In the genomic region with DNA sequence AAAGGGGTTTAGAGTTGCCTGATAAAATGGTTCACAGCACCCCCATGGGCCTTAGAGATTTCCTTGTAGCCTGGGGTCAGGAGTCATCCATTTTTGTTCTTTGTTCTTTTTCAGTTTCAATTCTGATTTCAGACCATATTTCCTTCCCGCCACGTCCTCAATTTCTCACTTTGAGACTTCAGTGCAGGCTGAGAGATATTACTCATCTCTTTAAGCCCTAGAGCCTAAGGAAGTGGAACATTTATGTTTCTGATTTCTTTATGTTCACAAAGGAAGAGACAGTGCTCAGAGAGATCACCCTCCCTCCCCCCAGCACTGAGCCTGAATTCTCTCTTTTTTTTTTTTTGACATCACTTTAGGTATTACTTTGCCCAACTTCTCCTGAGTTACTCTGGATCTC, we compare ENCODE assay signal across 9 cellular contexts. TPM values are rescaled to one million over a fixed set of nuclear protein-coding genes. Genes with fewer than 3 reads are reported as not detected.
A peak's percentile ranks its signal among the peaks of the same experiment; 100 is the strongest.
DNase-seq lines count a peak whose midpoint lies in the region; ATAC-seq and TF ChIP-seq lines count a peak whose summit lies in the region.
"Had no signal": no experiment of that assay in that cellular context is flagged by ENCODE, and none has a peak within 500 bp of the region (broad histone marks: within the 10 kb centered on the region; RNA-seq: fewer than 3 reads in every experiment).

No MANE protein-coding gene starts in this region.

- no peaks in the 10 kb centered on the region for H3K36me3 ChIP-seq in smooth muscle cell (ENCODE audit: low read depth)

- peak overlapping the region; percentile 94 for H3K27ac Mint-ChIP-seq in activated CD4-positive, alpha-beta memory T cell treated with anti-CD3 and anti-CD28 coated beads, Interleukin-2, amount 10 ng/mL, durations not matched to agents 7 days and 5 days

- CTCF ChIA-PET in activated CD4-positive, alpha-beta memory T cell treated with anti-CD3 and anti-CD28 coated beads, Interleukin-2, amount 10 ng/mL, durations not matched to agents 7 days and 5 days (lab: Charles Lee) = interaction anchor here (0.9 to 3.7 kb wide), 6 partner anchors 20 to 130 kb away, joined by 3 to 15 read pairs (median 4); no protein-coding TSS in a partner anchor

- TF ChIP-seq CTCF in smooth muscle cell (IDR thresholded peaks at IDR 0.05; ENCODE audit: borderline replicate concordance, insufficient read depth, poor library complexity, severe bottlenecking) = no peak

- H3K4me3 ChIP-seq in smooth muscle cell = no peak overlapping the region
- H3K4me3 ChIP-seq: lung had no signal

- peak overlapping the region; percentile 87 for H3K27ac ChIP-seq in smooth muscle cell (ENCODE audit: low read depth)

- H3K4me1 ChIP-seq in smooth muscle cell (ENCODE audit: low read depth) = no peaks in the 10 kb centered on the region

- POLR2A ChIA-PET in activated CD4-positive, alpha-beta memory T cell treated with anti-CD3 and anti-CD28 coated beads, Interleukin-2, amount 10 ng/mL, durations not matched to agents 7 days and 5 days (lab: Charles Lee) = interaction anchor here (0.8 to 3.1 kb wide), 14 partner anchors 17 to 386 kb away, joined by 3 to 18 read pairs (median 4); partner anchors contain the start of gene MSN

- H2AFZ ChIP-seq in smooth muscle cell (ENCODE audit: low read depth) = no peak overlapping the region

- H3K27me3 Mint-ChIP-seq in activated CD4-positive, alpha-beta memory T cell treated with anti-CD3 and anti-CD28 coated beads, Interleukin-2, amount 10 ng/mL, durations not matched to agents 7 days and 5 days = no peaks in the 10 kb centered on the region

- WGBS in smooth muscle cell (ENCODE audit: low lambda C conversion rate) = 45% methylated on average over 2 of the region's 2 CpGs

- H3K9me3 Mint-ChIP-seq in activated CD4-positive, alpha-beta memory T cell treated with anti-CD3 and anti-CD28 coated beads, Interleukin-2, amount 10 ng/mL, durations not matched to agents 7 days and 5 days = no peaks in the 10 kb centered on the region

- H3K79me2 ChIP-seq in smooth muscle cell (ENCODE audit: low read depth) = peaks cover 51% of the 10 kb centered on the region

- H3K4me3 Mint-ChIP-seq in activated CD4-positive, alpha-beta memory T cell treated with anti-CD3 and anti-CD28 coated beads, Interleukin-2, amount 10 ng/mL, durations not matched to agents 7 days and 5 days = peak overlapping the region; percentile 49

- DNase-seq in NOMO-1 (lab: John Stamatoyannopoulos, UW; ENCODE audit: unreplicated experiment in 2 of 2) = peak; percentile 39 to 50
- no peak for DNase-seq in NOMO-1 treated with dmso at 0.1 percent for 144 hours (lab: John Stamatoyannopoulos, UW; ENCODE audit: unreplicated experiment)
- peak; percentile 48 for DNase-seq in activated CD4-positive, alpha-beta memory T cell treated with anti-CD3 and anti-CD28 coated beads, Interleukin-2, amount 10 ng/mL, durations not matched to agents 7 days and 5 days
- DNase-seq in smooth muscle cell (lab: John Stamatoyannopoulos, UW; ENCODE audit: unreplicated experiment) = no peak
- no peak for DNase-seq in OCI-M1 (lab: John Stamatoyannopoulos, UW)
- DNase-seq in iPS-NIHi11 (ENCODE audit: low spot score) = no peak
- DNase-seq in GDM1 (lab: John Stamatoyannopoulos, UW) = no peak

- peaks cover 91% of the 10 kb centered on the region for H3K4me1 Mint-ChIP-seq in activated CD4-positive, alpha-beta memory T cell treated with anti-CD3 and anti-CD28 coated beads, Interleukin-2, amount 10 ng/mL, durations not matched to agents 7 days and 5 days

- peak overlapping the region; percentile 26 for H3K4me2 ChIP-seq in smooth muscle cell

- peaks cover 5% of the 10 kb centered on the region for H3F3A ChIP-seq in smooth muscle cell (ENCODE audit: low read depth)

- peak overlapping the region; percentile 49 for H3K9ac ChIP-seq in smooth muscle cell (ENCODE audit: low read depth)

- ATAC-seq in HG02973 (IDR thresholded peaks at IDR 0.05; ENCODE audit: unreplicated experiment) = peak; percentile 80

- H3K36me3 Mint-ChIP-seq in activated CD4-positive, alpha-beta memory T cell treated with anti-CD3 and anti-CD28 coated beads, Interleukin-2, amount 10 ng/mL, durations not matched to agents 7 days and 5 days (ENCODE audit: low read depth) = peaks cover 83% of the 10 kb centered on the region

- peaks cover 63% of the 10 kb centered on the region for H4K20me1 ChIP-seq in smooth muscle cell (ENCODE audit: low read depth)

- no peaks in the 10 kb centered on the region for H3K9me3 ChIP-seq in smooth muscle cell (replicated peaks; ENCODE audit: low read depth)

- no peaks in the 10 kb centered on the region for H3K27me3 ChIP-seq in smooth muscle cell (ENCODE audit: low read depth)

RNA-seq across cellular contexts. Expression of gene MSN, which starts 56.3 kb away (rescaled TPM):
- 100 to 1,000 TPM; 632 to 637 TPM for total RNA-seq in activated CD4-positive, alpha-beta memory T cell treated with anti-CD3 and anti-CD28 coated beads, Interleukin-2, amount 10 ng/mL, durations not matched to agents 7 days and 5 days
- total RNA-seq in smooth muscle cell = 355 and 379 TPM in 2 replicates
- polyA plus RNA-seq in smooth muscle cell = 292 and 416 TPM in 2 replicates

Comparison
In these comparisons a context has a peak if more than half of its experiments do, and no peak if none do; other contexts are left out.
1. DNase-seq: peak in NOMO-1 (2 of 2) and activated CD4-positive, alpha-beta memory T cell treated with anti-CD3 and anti-CD28 coated beads, Interleukin-2, amount 10 ng/mL, durations not matched to agents 7 days and 5 days (single experiment); none in NOMO-1 treated with dmso at 0.1 percent for 144 hours (single experiment), smooth muscle cell (single experiment), OCI-M1 (single experiment), iPS-NIHi11 (single experiment) and GDM1 (single experiment).